1 cellular context compared by ENCODE assay signal in the genomic region with DNA sequence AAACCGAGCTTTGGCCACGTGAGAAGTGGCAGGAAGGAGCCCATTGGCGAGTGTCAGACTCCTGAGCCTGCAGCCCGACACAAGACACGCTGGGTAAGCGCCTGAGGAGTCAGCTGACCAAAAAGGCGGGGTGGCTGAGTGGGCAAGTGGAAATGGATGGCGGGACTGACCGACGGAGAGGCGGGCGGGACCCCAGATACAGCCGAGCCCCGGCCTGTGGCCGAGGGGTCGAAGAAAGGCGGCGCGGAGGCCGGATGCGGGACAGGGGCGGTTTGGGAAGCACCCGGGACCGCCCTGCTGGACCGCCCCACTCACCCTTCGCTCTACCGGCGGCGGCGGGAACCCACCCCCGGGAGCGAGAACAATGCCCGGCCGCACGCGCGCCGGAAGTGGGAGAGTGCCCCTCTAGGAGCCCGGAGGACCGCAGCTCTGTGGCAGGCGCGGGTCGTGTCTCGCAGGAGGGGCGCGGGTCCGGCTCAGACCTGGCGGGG.
A peak's percentile ranks its signal among the peaks of the same experiment; 100 is the strongest.
TF ChIP-seq lines count a peak whose summit lies in the region.

No MANE protein-coding gene starts in this region.

TF ChIP-seq in WTC11, 78 proteins besides CTCF, POLR2A, EP300 and RAD21 (continued from another document and continues in another):
- peak; percentile 44 for TF ChIP-seq PRDM15 (CRISPR knock-in tag; IDR thresholded peaks at IDR 0.05)
- no peak for TF ChIP-seq IRF2 (CRISPR knock-in tag; IDR thresholded peaks at IDR 0.05; ENCODE audit: borderline replicate concordance, low read depth)
- TF ChIP-seq PRRX2 (CRISPR knock-in tag; IDR thresholded peaks at IDR 0.05): no peak
- no peak for TF ChIP-seq MXD4 (CRISPR knock-in tag; IDR thresholded peaks at IDR 0.05; ENCODE audit: borderline replicate concordance)
- no peak for TF ChIP-seq EMX1 (CRISPR knock-in tag; IDR thresholded peaks at IDR 0.05)
- no peak for TF ChIP-seq JAZF1 (CRISPR knock-in tag; IDR thresholded peaks at IDR 0.05)
- 0 out of 2 replicates have a peak, but pooled peaks have one; percentile 50 for TF ChIP-seq ZNF281 (CRISPR knock-in tag; IDR thresholded peaks at IDR 0.05)
- TF ChIP-seq NR3C1 (CRISPR knock-in tag; conservative IDR thresholded peaks at IDR 0.05; ENCODE audit: low read depth): peak; percentile 75
- no peak; the same call in none of the 2 replicates for TF ChIP-seq ARID4B (CRISPR knock-in tag; IDR thresholded peaks at IDR 0.05; ENCODE audit: borderline replicate concordance)
- TF ChIP-seq, protein P1, sequence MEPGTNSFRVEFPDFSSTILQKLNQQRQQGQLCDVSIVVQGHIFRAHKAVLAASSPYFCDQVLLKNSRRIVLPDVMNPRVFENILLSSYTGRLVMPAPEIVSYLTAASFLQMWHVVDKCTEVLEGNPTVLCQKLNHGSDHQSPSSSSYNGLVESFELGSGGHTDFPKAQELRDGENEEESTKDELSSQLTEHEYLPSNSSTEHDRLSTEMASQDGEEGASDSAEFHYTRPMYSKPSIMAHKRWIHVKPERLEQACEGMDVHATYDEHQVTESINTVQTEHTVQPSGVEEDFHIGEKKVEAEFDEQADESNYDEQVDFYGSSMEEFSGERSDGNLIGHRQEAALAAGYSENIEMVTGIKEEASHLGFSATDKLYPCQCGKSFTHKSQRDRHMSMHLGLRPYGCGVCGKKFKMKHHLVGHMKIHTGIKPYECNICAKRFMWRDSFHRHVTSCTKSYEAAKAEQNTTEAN (CRISPR knock-in tag; IDR thresholded peaks at IDR 0.05): no peak; the same call in none of the 2 replicates
- TF ChIP-seq NFATC4 (CRISPR knock-in tag; IDR thresholded peaks at IDR 0.05): no peak
- no peak for TF ChIP-seq ATF1 (CRISPR knock-in tag; IDR thresholded peaks at IDR 0.05)
- TF ChIP-seq, protein P2, sequence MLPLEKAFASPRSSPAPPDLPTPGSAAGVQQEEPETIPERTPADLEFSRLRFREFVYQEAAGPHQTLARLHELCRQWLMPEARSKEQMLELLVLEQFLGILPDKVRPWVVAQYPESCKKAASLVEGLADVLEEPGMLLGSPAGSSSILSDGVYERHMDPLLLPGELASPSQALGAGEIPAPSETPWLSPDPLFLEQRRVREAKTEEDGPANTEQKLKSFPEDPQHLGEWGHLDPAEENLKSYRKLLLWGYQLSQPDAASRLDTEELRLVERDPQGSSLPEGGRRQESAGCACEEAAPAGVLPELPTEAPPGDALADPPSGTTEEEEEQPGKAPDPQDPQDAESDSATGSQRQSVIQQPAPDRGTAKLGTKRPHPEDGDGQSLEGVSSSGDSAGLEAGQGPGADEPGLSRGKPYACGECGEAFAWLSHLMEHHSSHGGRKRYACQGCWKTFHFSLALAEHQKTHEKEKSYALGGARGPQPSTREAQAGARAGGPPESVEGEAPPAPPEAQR (CRISPR knock-in tag; IDR thresholded peaks at IDR 0.05): no peak
- TF ChIP-seq, protein P3, sequence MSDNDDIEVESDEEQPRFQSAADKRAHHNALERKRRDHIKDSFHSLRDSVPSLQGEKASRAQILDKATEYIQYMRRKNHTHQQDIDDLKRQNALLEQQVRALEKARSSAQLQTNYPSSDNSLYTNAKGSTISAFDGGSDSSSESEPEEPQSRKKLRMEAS (CRISPR knock-in tag; IDR thresholded peaks at IDR 0.05): peak; percentile 87
- TF ChIP-seq ATF3 (CRISPR knock-in tag; conservative IDR thresholded peaks at IDR 0.05): no peak; the same call in 1 of the 2 replicates
- peak; percentile 75; the same call in 1 of the 2 replicates for TF ChIP-seq SMAD3 (CRISPR knock-in tag; IDR thresholded peaks at IDR 0.05; ENCODE audit: borderline replicate concordance)
- TF ChIP-seq ZNF512 (CRISPR knock-in tag; IDR thresholded peaks at IDR 0.05; ENCODE audit: borderline replicate concordance): no peak
- TF ChIP-seq ZNF671 (CRISPR knock-in tag; IDR thresholded peaks at IDR 0.05): no peak
- TF ChIP-seq, protein P4, sequence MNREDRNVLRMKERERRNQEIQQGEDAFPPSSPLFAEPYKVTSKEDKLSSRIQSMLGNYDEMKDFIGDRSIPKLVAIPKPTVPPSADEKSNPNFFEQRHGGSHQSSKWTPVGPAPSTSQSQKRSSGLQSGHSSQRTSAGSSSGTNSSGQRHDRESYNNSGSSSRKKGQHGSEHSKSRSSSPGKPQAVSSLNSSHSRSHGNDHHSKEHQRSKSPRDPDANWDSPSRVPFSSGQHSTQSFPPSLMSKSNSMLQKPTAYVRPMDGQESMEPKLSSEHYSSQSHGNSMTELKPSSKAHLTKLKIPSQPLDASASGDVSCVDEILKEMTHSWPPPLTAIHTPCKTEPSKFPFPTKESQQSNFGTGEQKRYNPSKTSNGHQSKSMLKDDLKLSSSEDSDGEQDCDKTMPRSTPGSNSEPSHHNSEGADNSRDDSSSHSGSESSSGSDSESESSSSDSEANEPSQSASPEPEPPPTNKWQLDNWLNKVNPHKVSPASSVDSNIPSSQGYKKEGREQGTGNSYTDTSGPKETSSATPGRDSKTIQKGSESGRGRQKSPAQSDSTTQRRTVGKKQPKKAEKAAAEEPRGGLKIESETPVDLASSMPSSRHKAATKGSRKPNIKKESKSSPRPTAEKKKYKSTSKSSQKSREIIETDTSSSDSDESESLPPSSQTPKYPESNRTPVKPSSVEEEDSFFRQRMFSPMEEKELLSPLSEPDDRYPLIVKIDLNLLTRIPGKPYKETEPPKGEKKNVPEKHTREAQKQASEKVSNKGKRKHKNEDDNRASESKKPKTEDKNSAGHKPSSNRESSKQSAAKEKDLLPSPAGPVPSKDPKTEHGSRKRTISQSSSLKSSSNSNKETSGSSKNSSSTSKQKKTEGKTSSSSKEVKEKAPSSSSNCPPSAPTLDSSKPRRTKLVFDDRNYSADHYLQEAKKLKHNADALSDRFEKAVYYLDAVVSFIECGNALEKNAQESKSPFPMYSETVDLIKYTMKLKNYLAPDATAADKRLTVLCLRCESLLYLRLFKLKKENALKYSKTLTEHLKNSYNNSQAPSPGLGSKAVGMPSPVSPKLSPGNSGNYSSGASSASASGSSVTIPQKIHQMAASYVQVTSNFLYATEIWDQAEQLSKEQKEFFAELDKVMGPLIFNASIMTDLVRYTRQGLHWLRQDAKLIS (CRISPR knock-in tag; IDR thresholded peaks at IDR 0.05; ENCODE audit: borderline replicate concordance): no peak
- no peak for TF ChIP-seq RORB (CRISPR knock-in tag; IDR thresholded peaks at IDR 0.05)
- 0 out of 2 replicates have a peak, but pooled peaks have one; percentile 21 for TF ChIP-seq ZNF317 (CRISPR knock-in tag; IDR thresholded peaks at IDR 0.05; ENCODE audit: borderline replicate concordance, low read depth)
- 0 out of 2 replicates have a peak, but pooled peaks have one; percentile 30 for TF ChIP-seq IRF1 (CRISPR knock-in tag; IDR thresholded peaks at IDR 0.05)
- peak; percentile 63; the same call in 1 of the 2 replicates for TF ChIP-seq ZNF416 (CRISPR knock-in tag; IDR thresholded peaks at IDR 0.05)
- TF ChIP-seq, protein P5, sequence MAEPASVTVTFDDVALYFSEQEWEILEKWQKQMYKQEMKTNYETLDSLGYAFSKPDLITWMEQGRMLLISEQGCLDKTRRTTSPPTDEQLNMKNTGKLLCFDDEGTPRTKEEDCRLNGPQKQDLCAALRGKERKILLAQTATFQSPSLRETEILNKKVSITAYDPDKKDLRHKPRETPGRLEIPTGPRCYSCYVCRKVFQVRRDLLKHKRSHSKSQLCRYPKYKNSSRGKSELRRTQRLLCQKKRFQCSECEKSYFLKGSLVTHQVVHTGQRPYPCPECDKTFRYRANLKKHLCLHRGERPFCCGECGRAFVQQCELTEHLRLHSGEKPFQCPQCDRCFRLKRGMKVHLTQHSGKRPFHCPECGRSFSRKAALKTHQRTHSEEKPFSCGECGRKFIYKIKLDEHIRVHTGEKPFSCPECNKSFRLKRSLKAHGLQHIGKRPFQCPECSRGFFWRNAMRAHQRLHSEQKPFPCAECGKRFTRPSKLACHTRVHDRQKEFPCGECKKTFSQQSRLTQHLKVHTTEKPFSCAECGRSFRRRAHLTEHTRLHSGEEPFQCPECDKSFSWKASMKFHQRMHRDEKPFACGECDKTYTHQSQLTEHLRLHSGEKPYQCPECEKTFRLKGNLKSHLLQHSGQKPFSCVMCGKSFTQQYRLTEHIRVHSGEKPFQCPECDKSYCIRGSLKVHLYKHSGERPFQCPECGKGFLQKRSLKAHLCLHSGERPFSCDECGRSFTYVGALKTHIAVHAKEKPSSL (CRISPR knock-in tag; conservative IDR thresholded peaks at IDR 0.05): no peak
- TF ChIP-seq JUN (CRISPR knock-in tag; IDR thresholded peaks at IDR 0.05): peak; percentile 75; the same call in 1 of the 2 replicates
